8 cellular contexts compared by ENCODE assay signal in the genomic region with DNA sequence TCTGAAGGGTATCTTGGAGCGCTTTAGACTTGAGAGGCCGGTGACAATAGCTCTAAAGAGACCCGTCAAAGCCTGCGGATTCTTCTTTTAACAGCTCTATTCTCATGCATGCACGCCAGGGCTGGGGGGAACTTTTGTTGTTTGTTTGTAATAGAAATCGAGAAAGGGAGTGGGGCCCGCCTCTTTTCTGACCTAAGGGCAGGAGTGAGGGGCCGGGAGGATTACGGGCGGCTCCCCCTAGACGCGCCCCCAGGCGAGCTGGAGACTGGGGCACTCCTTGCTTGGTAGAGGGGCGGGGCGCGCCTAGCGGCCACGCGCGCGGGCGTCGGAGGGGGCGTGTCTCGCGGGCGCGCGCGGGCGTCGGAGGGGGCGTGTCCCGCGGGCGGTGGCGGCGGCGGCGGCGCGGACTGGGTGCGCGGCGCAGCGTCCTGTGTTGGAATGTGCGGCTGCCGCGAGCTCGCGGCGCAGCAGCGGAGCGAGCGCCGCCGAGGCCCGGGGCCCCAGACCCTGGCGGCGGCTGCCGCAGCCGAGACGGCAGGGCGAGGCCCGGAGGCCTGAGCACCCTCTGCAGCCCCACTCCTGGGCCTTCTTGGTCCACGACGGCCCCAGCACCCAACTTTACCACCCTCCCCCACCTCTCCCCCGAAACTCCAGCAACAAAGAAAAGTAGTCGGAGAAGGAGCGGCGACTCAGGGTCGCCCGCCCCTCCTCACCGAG. TPM values are rescaled to one million over a fixed set of nuclear protein-coding genes. Genes with fewer than 3 reads are reported as not detected.
DNase-seq lines count a peak whose midpoint lies in the region; ATAC-seq and TF ChIP-seq lines count a peak whose summit lies in the region.

A gene with protein sequence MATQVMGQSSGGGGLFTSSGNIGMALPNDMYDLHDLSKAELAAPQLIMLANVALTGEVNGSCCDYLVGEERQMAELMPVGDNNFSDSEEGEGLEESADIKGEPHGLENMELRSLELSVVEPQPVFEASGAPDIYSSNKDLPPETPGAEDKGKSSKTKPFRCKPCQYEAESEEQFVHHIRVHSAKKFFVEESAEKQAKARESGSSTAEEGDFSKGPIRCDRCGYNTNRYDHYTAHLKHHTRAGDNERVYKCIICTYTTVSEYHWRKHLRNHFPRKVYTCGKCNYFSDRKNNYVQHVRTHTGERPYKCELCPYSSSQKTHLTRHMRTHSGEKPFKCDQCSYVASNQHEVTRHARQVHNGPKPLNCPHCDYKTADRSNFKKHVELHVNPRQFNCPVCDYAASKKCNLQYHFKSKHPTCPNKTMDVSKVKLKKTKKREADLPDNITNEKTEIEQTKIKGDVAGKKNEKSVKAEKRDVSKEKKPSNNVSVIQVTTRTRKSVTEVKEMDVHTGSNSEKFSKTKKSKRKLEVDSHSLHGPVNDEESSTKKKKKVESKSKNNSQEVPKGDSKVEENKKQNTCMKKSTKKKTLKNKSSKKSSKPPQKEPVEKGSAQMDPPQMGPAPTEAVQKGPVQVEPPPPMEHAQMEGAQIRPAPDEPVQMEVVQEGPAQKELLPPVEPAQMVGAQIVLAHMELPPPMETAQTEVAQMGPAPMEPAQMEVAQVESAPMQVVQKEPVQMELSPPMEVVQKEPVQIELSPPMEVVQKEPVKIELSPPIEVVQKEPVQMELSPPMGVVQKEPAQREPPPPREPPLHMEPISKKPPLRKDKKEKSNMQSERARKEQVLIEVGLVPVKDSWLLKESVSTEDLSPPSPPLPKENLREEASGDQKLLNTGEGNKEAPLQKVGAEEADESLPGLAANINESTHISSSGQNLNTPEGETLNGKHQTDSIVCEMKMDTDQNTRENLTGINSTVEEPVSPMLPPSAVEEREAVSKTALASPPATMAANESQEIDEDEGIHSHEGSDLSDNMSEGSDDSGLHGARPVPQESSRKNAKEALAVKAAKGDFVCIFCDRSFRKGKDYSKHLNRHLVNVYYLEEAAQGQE (plus strand): TSS at position 412 of the 717 bp plus-strand sequence. CDS start 2,739 bp downstream, outside the sequence.

- H3K9me3 Mint-ChIP-seq in endothelial cell (ENCODE audit: unreplicated experiment) (no peaks in the 10 kb centered on the region), mesothelial cell of epicardium (no peaks in the 10 kb centered on the region)

- H3K27ac Mint-ChIP-seq in endothelial cell (ENCODE audit: unreplicated experiment) (peak within 1 kb of the TSS; percentile 86), mesothelial cell of epicardium (peak within 1 kb of the TSS; percentile 91)

- DNase-seq in AG20443 (ENCODE audit: low spot score) (peak; percentile 95), NOMO-1 treated with dmso at 0.1 percent for 144 hours (lab: John Stamatoyannopoulos, UW; ENCODE audit: unreplicated experiment) (peak; percentile 42), endothelial cell (ENCODE audit: low spot score) (peak; percentile 90), mesothelial cell of epicardium (ENCODE audit: low spot score in 2 of 2, unreplicated experiment in 2 of 2) (peak; percentile 79 to 90)
- peak; percentile 81 for DNase-seq in activated CD8-positive, alpha-beta memory T cell treated with anti-CD3 and anti-CD28 coated beads, Interleukin-2, amount 50 U/mL, for 4 hours
- DNase-seq in stimulated activated CD8-positive, alpha-beta memory T cell treated with anti-CD3 and anti-CD28 coated beads, Interleukin-15, amount 100 ng/mL, for 4 hours (ENCODE audit: low read depth in 2 of 2), result peak; percentile 56 to 67

- H3K4me1 Mint-ChIP-seq in endothelial cell (ENCODE audit: unreplicated experiment) (peaks cover 40% of the 10 kb centered on the region), mesothelial cell of epicardium (peaks cover 31% of the 10 kb centered on the region)

- no peak for TF ChIP-seq CTCF in endothelial cell (IDR thresholded peaks at IDR 0.05; ENCODE audit: unreplicated experiment)
- TF ChIP-seq CTCF in mesothelial cell of epicardium (IDR thresholded peaks at IDR 0.05; ENCODE audit: unreplicated experiment), result no peak

- H3K36me3 Mint-ChIP-seq in endothelial cell (ENCODE audit: low read depth, unreplicated experiment) (peaks cover 11% of the 10 kb centered on the region), mesothelial cell of epicardium (no peaks in the 10 kb centered on the region)

- ATAC-seq in GM18873 (IDR thresholded peaks at IDR 0.05; ENCODE audit: low FRiP score, unreplicated experiment) (peak; percentile 37), HG03103 (IDR thresholded peaks at IDR 0.05; ENCODE audit: low read depth, unreplicated experiment) (peak; percentile 35)

- H3K4me3 Mint-ChIP-seq in endothelial cell (ENCODE audit: unreplicated experiment) (peak within 1 kb of the TSS; percentile 97), mesothelial cell of epicardium (peak within 1 kb of the TSS; percentile 87)

- H3K27me3 Mint-ChIP-seq in endothelial cell (ENCODE audit: unreplicated experiment), result peaks cover 12% of the 10 kb centered on the region
- peaks cover 11% of the 10 kb centered on the region for H3K27me3 Mint-ChIP-seq in mesothelial cell of epicardium (ENCODE audit: low read depth)

RNA-seq across cellular contexts. Expression of the gene that starts here (rescaled TPM):
- 70.4 TPM for total RNA-seq in endothelial cell (ENCODE audit: unreplicated experiment)
- total RNA-seq in mesothelial cell of epicardium, result 81.9 to 88.3 TPM (median 86.8 TPM) in 3 replicates

Comparison
In these comparisons a context has a peak if more than half of its experiments do, and no peak if none do; other contexts are left out.
1. Peak in every context shown above with its lines: DNase-seq and ATAC-seq.
2. DNase-seq: peak in every context shown above with its lines; median percentile 95 in AG20443; 90 in endothelial cell; 84 in mesothelial cell of epicardium; 81 in activated CD8-positive, alpha-beta memory T cell treated with anti-CD3 and anti-CD28 coated beads, Interleukin-2, amount 50 U/mL, for 4 hours; 62 in stimulated activated CD8-positive, alpha-beta memory T cell treated with anti-CD3 and anti-CD28 coated beads, Interleukin-15, amount 100 ng/mL, for 4 hours; 42 in NOMO-1 treated with dmso at 0.1 percent for 144 hours.